18 cellular contexts compared by ENCODE assay signal in the genomic region with DNA sequence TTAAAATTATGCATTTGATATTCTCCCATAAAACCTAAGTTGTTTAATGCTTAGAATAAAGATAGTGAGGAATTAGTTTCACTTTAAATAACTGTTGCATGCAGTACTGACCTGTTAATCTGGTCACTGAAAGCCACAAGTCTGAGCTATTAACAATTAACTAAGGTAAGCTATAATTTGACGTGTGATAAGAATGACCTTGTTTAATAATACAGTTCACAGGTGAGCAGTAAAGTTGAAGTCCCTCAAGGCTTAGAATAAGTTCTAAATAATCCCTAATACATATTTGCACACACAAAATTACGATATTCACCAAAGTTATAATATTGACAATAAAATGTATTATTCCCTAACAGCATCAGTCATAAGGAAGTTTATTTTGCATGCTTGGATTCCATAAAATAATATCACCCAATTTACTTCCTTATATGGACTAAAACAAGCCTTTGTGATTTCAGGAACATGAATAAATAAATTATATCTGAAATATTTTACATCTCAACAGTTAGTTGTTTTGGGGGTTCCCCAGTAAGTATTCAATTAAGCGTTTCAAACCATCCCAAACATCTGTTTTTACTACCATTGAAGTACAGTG.
DNase-seq lines count a peak whose midpoint lies in the region; ATAC-seq and TF ChIP-seq lines count a peak whose summit lies in the region.
"Had no signal": no experiment of that assay in that cellular context is flagged by ENCODE, and none has a peak within 500 bp of the region (broad histone marks: within the 10 kb centered on the region; RNA-seq: fewer than 3 reads in every experiment).

No MANE protein-coding gene starts in this region.

- no peaks in the 10 kb centered on the region for H4K20me1 ChIP-seq in smooth muscle cell (ENCODE audit: low read depth)

- H3K4me1 ChIP-seq in colonic mucosa = no peaks in the 10 kb centered on the region
- H3K4me1 ChIP-seq in smooth muscle cell (ENCODE audit: low read depth) = no peaks in the 10 kb centered on the region

- no peaks in the 10 kb centered on the region for H3K9me3 ChIP-seq in colonic mucosa
- no peaks in the 10 kb centered on the region for H3K9me3 ChIP-seq in smooth muscle cell (replicated peaks; ENCODE audit: low read depth)

- H2AFZ ChIP-seq in smooth muscle cell (ENCODE audit: low read depth) = no peak overlapping the region

- H3K79me2 ChIP-seq in smooth muscle cell (ENCODE audit: low read depth) = no peaks in the 10 kb centered on the region

- no peak overlapping the region for H3K4me2 ChIP-seq in smooth muscle cell

- no peaks in the 10 kb centered on the region for H3K27me3 ChIP-seq in colonic mucosa
- H3K27me3 ChIP-seq in smooth muscle cell (ENCODE audit: low read depth) = no peaks in the 10 kb centered on the region

- H3K36me3 ChIP-seq in colonic mucosa (no peaks in the 10 kb centered on the region), smooth muscle cell (ENCODE audit: low read depth) (no peaks in the 10 kb centered on the region)

- 90% methylated on average over 3 of the region's 3 CpGs for WGBS in smooth muscle cell (ENCODE audit: low lambda C conversion rate)

- intact Hi-C loops in colonic mucosa (cut with DNase I) = no loop called here

- H3K9ac ChIP-seq in colonic mucosa (ENCODE audit: low read depth in 2 of 2, low read length in 2 of 2) (no peak overlapping the region), smooth muscle cell (ENCODE audit: low read depth) (no peak overlapping the region)

- DNase-seq in HT-29 (ENCODE audit: low spot score) (peak; percentile 57), colonic mucosa (no peak), left lobe of liver (ENCODE audit: low spot score) (no peak), smooth muscle cell (lab: John Stamatoyannopoulos, UW; ENCODE audit: unreplicated experiment) (no peak)
- DNase-seq: CD4-positive, CD25-positive, alpha-beta regulatory T cell; GF-D8; H9; KBM-7; NCI-H1436 treated with DMSO at 0.1 percent for 48 hours; NCI-H2029 treated with DMSO at 0.1 percent for 48 hours; NCI-H2171 treated with DMSO at 0.1 percent for 48 hours; NCI-H446 treated with DMSO at 0.1 percent for 48 hours; NCI-H748 treated with DMSO at 0.1 percent for 48 hours had no signal

- peak; percentile 95 for ATAC-seq in left lobe of liver
- no peak for ATAC-seq in GM21717 (IDR thresholded peaks at IDR 0.05; ENCODE audit: unreplicated experiment)
- no peak for ATAC-seq in HG02571 (IDR thresholded peaks at IDR 0.05; ENCODE audit: unreplicated experiment)
- no peak for ATAC-seq in GM18517 (IDR thresholded peaks at IDR 0.05; ENCODE audit: unreplicated experiment)
- ATAC-seq: Panc1, Right ventricle myocardium inferior had no signal

- H3K27ac ChIP-seq in colonic mucosa (peak overlapping the region; percentile 15), smooth muscle cell (ENCODE audit: low read depth) (no peak overlapping the region)

- no peak for TF ChIP-seq CTCF in colonic mucosa (IDR thresholded peaks at IDR 0.05)
- TF ChIP-seq CTCF in smooth muscle cell (IDR thresholded peaks at IDR 0.05; ENCODE audit: borderline replicate concordance, insufficient read depth, poor library complexity, severe bottlenecking) = no peak

- H3F3A ChIP-seq in smooth muscle cell (ENCODE audit: low read depth) = no peaks in the 10 kb centered on the region

- H3K4me3 ChIP-seq in colonic mucosa (no peak overlapping the region), smooth muscle cell (peak overlapping the region; percentile 27)
